8 cellular contexts compared by ENCODE assay signal in the genomic region with DNA sequence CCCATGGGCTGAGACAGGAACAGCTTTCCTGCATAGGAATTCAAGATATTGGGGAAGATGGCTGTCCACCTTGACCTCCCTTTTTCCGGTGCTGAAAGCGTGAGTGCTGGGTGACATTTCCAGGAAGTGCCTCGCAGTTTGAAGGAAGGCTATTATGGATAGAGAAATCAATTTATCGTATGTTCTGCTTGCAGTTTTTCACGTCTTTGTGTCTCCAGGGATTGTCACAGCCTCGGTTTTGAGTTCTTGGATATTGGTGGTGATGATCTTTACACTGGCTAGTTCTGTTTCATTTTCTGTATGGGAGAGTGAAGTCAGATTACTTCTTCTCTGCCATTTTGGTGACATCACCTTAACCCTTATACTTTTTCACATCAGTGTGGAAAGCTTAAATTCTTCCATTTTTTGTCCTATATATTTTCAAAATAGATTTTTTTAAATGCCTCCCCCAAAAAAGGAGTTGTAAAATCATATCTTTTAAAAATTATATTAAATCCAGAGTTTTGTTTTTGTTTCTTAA.
DNase-seq lines count a peak whose midpoint lies in the region; ATAC-seq and TF ChIP-seq lines count a peak whose summit lies in the region.

No MANE protein-coding gene starts in this region.

- H3K4me3 Mint-ChIP-seq in CD4-positive, alpha-beta memory T cell, result peak overlapping the region; percentile 76 to 93 (median 84)

- H3K4me1 ChIP-seq in CD4-positive, alpha-beta memory T cell (ENCODE audit: insufficient read depth, low read length), result peaks cover 4% of the 10 kb centered on the region
- no peaks in the 10 kb centered on the region for H3K4me1 ChIP-seq in colonic mucosa
- H3K4me1 ChIP-seq in body of pancreas, result peaks cover 17% of the 10 kb centered on the region

- no peak for TF ChIP-seq POLR2A in body of pancreas (IDR thresholded peaks at IDR 0.05)

- no peak for TF ChIP-seq CTCF in colonic mucosa (IDR thresholded peaks at IDR 0.05)
- no peak for TF ChIP-seq CTCF in body of pancreas (IDR thresholded peaks at IDR 0.05)

- peaks cover 0 to 2% of the 10 kb centered on the region in 2 donors for H3K27me3 Mint-ChIP-seq in CD4-positive, alpha-beta memory T cell

- H3K36me3 Mint-ChIP-seq in CD4-positive, alpha-beta memory T cell, result no peaks in the 10 kb centered on the region

- peak overlapping the region; percentile 38 to 53 for H3K4me3 ChIP-seq in CD4-positive, alpha-beta memory T cell (ENCODE audit: low read length in 2 of 2)
- H3K4me3 ChIP-seq in colonic mucosa, result peak overlapping the region; percentile 17
- no peak overlapping the region for H3K4me3 ChIP-seq in body of pancreas

- DNase-seq in CD4-positive, alpha-beta memory T cell, result no peak
- DNase-seq in colonic mucosa, result no peak
- no peak for DNase-seq in NCI-H226
- no peak for DNase-seq in body of pancreas
- DNase-seq in HUDEP-2 (lab: John Stamatoyannopoulos, UW; ENCODE audit: unreplicated experiment in 76 of 76), result no peak

- intact Hi-C loops in CD4-positive, alpha-beta memory T cell (cut with micrococcal nuclease), result loop anchor here (1.0 to 10.0 kb wide), 8 partner anchors 102 to 1025 kb away; a partner anchor contains a TSS
- intact Hi-C loops in colonic mucosa (cut with DNase I) (loop anchor here (10.0 kb wide), 2 partner anchors 549 to 1019 kb away; no protein-coding TSS in a partner anchor), body of pancreas (cut with DNase I) (no loop called here)

- H3K27me3 ChIP-seq in CD4-positive, alpha-beta memory T cell (ENCODE audit: insufficient read depth, low read length), result no peaks in the 10 kb centered on the region
- no peaks in the 10 kb centered on the region for H3K27me3 ChIP-seq in colonic mucosa
- H3K27me3 ChIP-seq in body of pancreas, result no peaks in the 10 kb centered on the region

- H3K9me3 Mint-ChIP-seq in CD4-positive, alpha-beta memory T cell, result peaks cover 0 to 13% (median 7%) of the 10 kb centered on the region in 8 donors

- peaks cover 4 to 8% (median 6%) of the 10 kb centered on the region in 4 donors for H3K4me1 Mint-ChIP-seq in CD4-positive, alpha-beta memory T cell

- POLR2A ChIA-PET in CD4-positive, alpha-beta memory T cell (lab: Charles Lee; ENCODE audit: partially characterized antibody), result interaction anchor here (0.6 to 1.7 kb wide), 3 partner anchors 103 to 390 kb away, joined by 4 to 10 read pairs (median 4); a partner anchor contains a TSS

- peaks cover 0 to 4% of the 10 kb centered on the region in 2 donors for H3K9me3 ChIP-seq in CD4-positive, alpha-beta memory T cell (ENCODE audit: control insufficient read depth in 1 of 2, low read length in 2 of 2)
- H3K9me3 ChIP-seq in colonic mucosa (no peaks in the 10 kb centered on the region), body of pancreas (peaks cover 0 to 5% (median 0%) of the 10 kb centered on the region in 3 donors)

- H3K9ac ChIP-seq in colonic mucosa (ENCODE audit: low read depth in 2 of 2, low read length in 2 of 2), result no peak overlapping the region

- ATAC-seq in GM19351 (IDR thresholded peaks at IDR 0.05; ENCODE audit: unreplicated experiment), result peak; percentile 73
- ATAC-seq in HG03159 (IDR thresholded peaks at IDR 0.05; ENCODE audit: unreplicated experiment), result peak; percentile 76
- ATAC-seq in GM19328 (IDR thresholded peaks at IDR 0.05; ENCODE audit: unreplicated experiment), result no peak
- ATAC-seq in body of pancreas, result no peak

- CTCF ChIA-PET in CD4-positive, alpha-beta memory T cell (lab: Charles Lee; ENCODE audit: partially characterized antibody), result interaction anchor here (0.6 to 5.1 kb wide), 22 partner anchors 11 to 546 kb away, joined by 3 to 58 read pairs (median 4); a partner anchor contains a TSS

- H3K36me3 ChIP-seq in CD4-positive, alpha-beta memory T cell (ENCODE audit: insufficient read depth, low read length), result no peaks in the 10 kb centered on the region
- H3K36me3 ChIP-seq in colonic mucosa (no peaks in the 10 kb centered on the region), body of pancreas (replicated peaks in 1 of 2; ENCODE audit: insufficient read depth in 1 of 2, low read depth in 2 of 2) (no peaks in the 10 kb centered on the region)

- 46 to 50% methylated on average over 6 of the region's 6 CpGs for WGBS in body of pancreas, 2 donors

- peak overlapping the region; percentile 5 for H3K27ac ChIP-seq in CD4-positive, alpha-beta memory T cell (ENCODE audit: low read depth, low read length)
- H3K27ac ChIP-seq in colonic mucosa (no peak overlapping the region), body of pancreas (no peak overlapping the region)

- H3K27ac Mint-ChIP-seq in CD4-positive, alpha-beta memory T cell, result peak overlapping the region in 3 of 7 donors; percentile 10 to 79 (median 61)

Comparison
In these comparisons a context has a peak if more than half of its experiments do, and no peak if none do; other contexts are left out.
1. H3K4me3 ChIP-seq: peak in CD4-positive, alpha-beta memory T cell (2 of 2) and colonic mucosa (single experiment); none in body of pancreas (0 of 2).
2. ATAC-seq: peak in GM19351 (single experiment) and HG03159 (single experiment); none in GM19328 (single experiment) and body of pancreas (single experiment).